22 cellular contexts compared by ENCODE assay signal in the genomic region with DNA sequence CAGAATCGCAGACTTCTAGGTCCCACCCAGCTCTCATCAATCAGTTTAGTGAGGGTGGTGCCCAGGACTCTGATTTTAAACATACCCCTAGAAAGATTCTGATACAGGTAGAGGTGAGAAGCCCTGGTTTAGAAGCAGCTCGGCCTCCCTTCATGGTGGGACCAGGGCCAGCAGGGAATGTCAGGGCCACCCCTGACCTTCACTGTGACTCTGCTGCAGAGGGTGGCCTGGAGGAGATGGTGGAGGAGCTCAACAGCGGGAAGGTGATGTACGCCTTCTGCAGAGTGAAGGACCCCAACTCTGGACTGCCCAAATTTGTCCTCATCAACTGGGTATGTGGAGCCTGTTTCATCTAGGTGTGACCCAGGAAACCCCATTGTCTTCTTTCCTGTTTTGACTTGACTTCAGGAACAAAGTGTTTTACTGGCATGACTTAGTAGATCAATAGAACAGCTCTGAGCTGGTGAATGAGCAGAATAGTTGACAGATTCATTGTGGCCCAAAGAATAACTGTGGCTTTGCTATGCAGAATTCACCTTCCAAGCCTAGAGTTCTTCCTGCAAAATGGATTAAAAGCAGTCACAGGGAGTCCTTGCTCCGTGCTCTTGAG. TPM values are rescaled to one million over a fixed set of nuclear protein-coding genes. Genes with fewer than 3 reads are reported as not detected.
DNase-seq lines count a peak whose midpoint lies in the region; ATAC-seq, FAIRE-seq and TF ChIP-seq lines count a peak whose summit lies in the region.
"Had no signal": no experiment of that assay in that cellular context is flagged by ENCODE, and none has a peak within 500 bp of the region (broad histone marks: within the 10 kb centered on the region; RNA-seq: fewer than 3 reads in every experiment).

No MANE protein-coding gene starts in this region.

- H3K4me2 ChIP-seq in BLaER1 treated with 17β-estradiol and CSF1 and Interleukin-3, amounts not matched to agents 10 nM and 100 nM: peak overlapping the region in 7 of 11 experiments; percentile 5 to 47 (median 29); a peak in 9 of 22 replicates

- DNase-seq in CD8-positive, alpha-beta memory T cell: no peak
- DNase-seq in activated naive CD8-positive, alpha-beta T cell treated with anti-CD3 and anti-CD28 coated beads, Interleukin-2, amount 10 ng/mL, durations not matched to agents 7 days and 5 days: peak; percentile 18
- DNase-seq in nephron progenitor cell (no peak), RCC 7860 (ENCODE audit: low spot score) (no peak), NCI-H1930 (lab: John Stamatoyannopoulos, UW) (no peak)
- DNase-seq: Calu3, GOT3, heart left ventricle, NCI-H1417 treated with DMSO at 0.1 percent for 48 hours, NCI-H2171, SHP77 treated with DMSO at 0.1 percent for 48 hours, thyroid gland had no signal

- POLR2A ChIA-PET in CD8-positive, alpha-beta memory T cell (lab: Charles Lee): no interaction called here
- POLR2A ChIA-PET in activated naive CD8-positive, alpha-beta T cell treated with anti-CD3 and anti-CD28 coated beads, Interleukin-2, amount 10 ng/mL, durations not matched to agents 7 days and 5 days (lab: Charles Lee): interaction anchor here (0.6 to 1.2 kb wide), 4 partner anchors 12 to 376 kb away, joined by 3 to 5 read pairs (median 4); no protein-coding TSS in a partner anchor

- H3K27me3 ChIP-seq in BLaER1 treated with 17β-estradiol and CSF1 and Interleukin-3, amounts not matched to agents 10 nM and 100 nM: no peaks in the 10 kb centered on the region
- H3K27me3 ChIP-seq in CD8-positive, alpha-beta memory T cell (ENCODE audit: insufficient read depth, low read length, poor library complexity, severe bottlenecking): no peaks in the 10 kb centered on the region
- H3K27me3 ChIP-seq: heart left ventricle, thyroid gland had no signal

- 0 out of 22 replicates have a peak, but pooled peaks cover 0 to 5% (median 0%) of the 10 kb centered on the region in 11 experiments for H3K9me3 ChIP-seq in BLaER1 treated with 17β-estradiol and CSF1 and Interleukin-3, amounts not matched to agents 10 nM and 100 nM (replicated peaks in 1 of 11)
- no peaks in the 10 kb centered on the region for H3K9me3 ChIP-seq in CD8-positive, alpha-beta memory T cell (ENCODE audit: low read length)
- H3K9me3 ChIP-seq: heart left ventricle, thyroid gland had no signal

- no peaks in the 10 kb centered on the region for H3K9me3 Mint-ChIP-seq in CD8-positive, alpha-beta memory T cell
- no peaks in the 10 kb centered on the region for H3K9me3 Mint-ChIP-seq in activated naive CD8-positive, alpha-beta T cell treated with anti-CD3 and anti-CD28 coated beads, Interleukin-2, amount 10 ng/mL, durations not matched to agents 7 days and 5 days
- no peaks in the 10 kb centered on the region for H3K9me3 Mint-ChIP-seq in nephron progenitor cell
- H3K9me3 Mint-ChIP-seq: stimulated activated effector memory CD8-positive, alpha-beta T cell treated with anti-CD3 and anti-CD28 coated beads, Interleukin-12 subunit alpha, Interleukin-12 subunit beta, amount 100 ng/mL, for 72 hours had no signal

- H3K4me3 ChIP-seq in BLaER1 treated with 17β-estradiol and CSF1 and Interleukin-3, amounts not matched to agents 10 nM and 100 nM: no peak overlapping the region
- H3K4me3 ChIP-seq in CD8-positive, alpha-beta memory T cell (ENCODE audit: low read length): no peak overlapping the region
- H3K4me3 ChIP-seq: heart left ventricle, thyroid gland had no signal

- no peak for ATAC-seq in activated naive CD8-positive, alpha-beta T cell treated with anti-CD3 and anti-CD28 coated beads, Interleukin-2, amount 10 ng/mL, durations not matched to agents 7 days and 5 days (ENCODE audit: low read depth)
- ATAC-seq in HG03457 (IDR thresholded peaks at IDR 0.05; ENCODE audit: unreplicated experiment): no peak
- no peak for ATAC-seq in GM19035 (IDR thresholded peaks at IDR 0.05; ENCODE audit: unreplicated experiment)
- ATAC-seq: right cardiac atrium; stimulated activated effector memory CD8-positive, alpha-beta T cell treated with anti-CD3 and anti-CD28 coated beads, Interleukin-12 subunit alpha, Interleukin-12 subunit beta, amount 100 ng/mL, for 72 hours had no signal

- no peak for FAIRE-seq in RCC 7860 (lab: Jason Lieb, UNC)
- FAIRE-seq: astrocyte, GM19239 had no signal

- H3K9ac ChIP-seq in BLaER1 treated with 17β-estradiol and CSF1 and Interleukin-3, amounts not matched to agents 10 nM and 100 nM: no peak overlapping the region

- H3K4me1 Mint-ChIP-seq in CD8-positive, alpha-beta memory T cell: peaks cover 40 to 70% (median 68%) of the 10 kb centered on the region in 3 donors
- H3K4me1 Mint-ChIP-seq in activated naive CD8-positive, alpha-beta T cell treated with anti-CD3 and anti-CD28 coated beads, Interleukin-2, amount 10 ng/mL, durations not matched to agents 7 days and 5 days: peaks cover 37% of the 10 kb centered on the region
- H3K4me1 Mint-ChIP-seq in nephron progenitor cell: peaks cover 26% of the 10 kb centered on the region

- no peak for TF ChIP-seq CTCF in nephron progenitor cell (IDR thresholded peaks at IDR 0.05)

- 0 out of 22 replicates have a peak overlapping the region, but pooled peaks of 1 of the 11 experiments have one; percentile 41 for H3K27ac ChIP-seq in BLaER1 treated with 17β-estradiol and CSF1 and Interleukin-3, amounts not matched to agents 10 nM and 100 nM
- no peak overlapping the region for H3K27ac ChIP-seq in CD8-positive, alpha-beta memory T cell (ENCODE audit: low read depth, low read length)
- H3K27ac ChIP-seq: thyroid gland had no signal

- peaks cover 29 to 65% (median 57%) of the 10 kb centered on the region in 10 experiments for H3K4me1 ChIP-seq in BLaER1 treated with 17β-estradiol and CSF1 and Interleukin-3, amounts not matched to agents 10 nM and 100 nM
- peaks cover 65% of the 10 kb centered on the region for H3K4me1 ChIP-seq in CD8-positive, alpha-beta memory T cell (ENCODE audit: insufficient read depth, low read length)
- H3K4me1 ChIP-seq: thyroid gland had no signal

- peaks cover 29 to 100% (median 79%) of the 10 kb centered on the region in 11 experiments; a peak in 21 of 22 replicates for H4K20me1 ChIP-seq in BLaER1 treated with 17β-estradiol and CSF1 and Interleukin-3, amounts not matched to agents 10 nM and 100 nM

- H3K36me3 Mint-ChIP-seq in CD8-positive, alpha-beta memory T cell: peaks cover 0 to 82% (median 11%) of the 10 kb centered on the region in 3 donors
- H3K36me3 Mint-ChIP-seq in activated naive CD8-positive, alpha-beta T cell treated with anti-CD3 and anti-CD28 coated beads, Interleukin-2, amount 10 ng/mL, durations not matched to agents 7 days and 5 days: peaks cover 22% of the 10 kb centered on the region
- peaks cover 59% of the 10 kb centered on the region for H3K36me3 Mint-ChIP-seq in nephron progenitor cell (ENCODE audit: low read depth)

- no peaks in the 10 kb centered on the region for H3K27me3 Mint-ChIP-seq in CD8-positive, alpha-beta memory T cell
- no peaks in the 10 kb centered on the region for H3K27me3 Mint-ChIP-seq in activated naive CD8-positive, alpha-beta T cell treated with anti-CD3 and anti-CD28 coated beads, Interleukin-2, amount 10 ng/mL, durations not matched to agents 7 days and 5 days
- peaks cover 3% of the 10 kb centered on the region for H3K27me3 Mint-ChIP-seq in nephron progenitor cell (ENCODE audit: low read depth, poor library complexity)

- H3K36me3 ChIP-seq in BLaER1 treated with 17β-estradiol and CSF1 and Interleukin-3, amounts not matched to agents 10 nM and 100 nM: peaks cover 83 to 99% (median 88%) of the 10 kb centered on the region in 11 experiments
- H3K36me3 ChIP-seq in CD8-positive, alpha-beta memory T cell (ENCODE audit: insufficient read depth, low read length): peaks cover 54% of the 10 kb centered on the region

- CTCF ChIA-PET in CD8-positive, alpha-beta memory T cell (lab: Charles Lee): no interaction called here

- peak overlapping the region in 5 of 8 donors; percentile 29 to 84 (median 40) for H3K27ac Mint-ChIP-seq in CD8-positive, alpha-beta memory T cell
- H3K27ac Mint-ChIP-seq in activated naive CD8-positive, alpha-beta T cell treated with anti-CD3 and anti-CD28 coated beads, Interleukin-2, amount 10 ng/mL, durations not matched to agents 7 days and 5 days: peak overlapping the region; percentile 63
- peak overlapping the region; percentile 19 for H3K27ac Mint-ChIP-seq in nephron progenitor cell

- peak overlapping the region in 2 of 7 donors; percentile 9 to 37 for H3K4me3 Mint-ChIP-seq in CD8-positive, alpha-beta memory T cell
- H3K4me3 Mint-ChIP-seq in activated naive CD8-positive, alpha-beta T cell treated with anti-CD3 and anti-CD28 coated beads, Interleukin-2, amount 10 ng/mL, durations not matched to agents 7 days and 5 days: no peak overlapping the region
- H3K4me3 Mint-ChIP-seq in nephron progenitor cell: no peak overlapping the region
- H3K4me3 Mint-ChIP-seq: stimulated activated effector memory CD8-positive, alpha-beta T cell treated with anti-CD3 and anti-CD28 coated beads, Interleukin-12 subunit alpha, Interleukin-12 subunit beta, amount 100 ng/mL, for 72 hours had no signal

RNA-seq across cellular contexts. Expression of gene DBNL, which starts 7.2 kb away (rescaled TPM):
- total RNA-seq in CD8-positive, alpha-beta memory T cell: 100 to 1,000 TPM; 144 to 154 TPM
- polyA plus RNA-seq in CD8-positive, alpha-beta memory T cell: 184 TPM
- 100 to 1,000 TPM; 152 to 157 TPM for total RNA-seq in activated naive CD8-positive, alpha-beta T cell treated with anti-CD3 and anti-CD28 coated beads, Interleukin-2, amount 10 ng/mL, durations not matched to agents 7 days and 5 days

RNA-seq across cellular contexts. Expression of gene PGAM2, which starts 13.7 kb away (rescaled TPM):
- under 1 TPM; 0.38 to 0.44 TPM for total RNA-seq in CD8-positive, alpha-beta memory T cell
- not detected for polyA plus RNA-seq in CD8-positive, alpha-beta memory T cell
- 1 to 10 TPM in 1 of 2 experiments, under 1 TPM in 1; 0.74 to 2.1 TPM for total RNA-seq in activated naive CD8-positive, alpha-beta T cell treated with anti-CD3 and anti-CD28 coated beads, Interleukin-2, amount 10 ng/mL, durations not matched to agents 7 days and 5 days
- total RNA-seq: omental fat pad had no signal

RNA-seq across cellular contexts. Expression of gene POLM, which starts 30.6 kb away (rescaled TPM):
- 10 to 100 TPM; 42.3 to 42.4 TPM for total RNA-seq in CD8-positive, alpha-beta memory T cell
- 22.0 TPM for polyA plus RNA-seq in CD8-positive, alpha-beta memory T cell
- total RNA-seq in activated naive CD8-positive, alpha-beta T cell treated with anti-CD3 and anti-CD28 coated beads, Interleukin-2, amount 10 ng/mL, durations not matched to agents 7 days and 5 days: 10 to 100 TPM; 51.0 to 54.5 TPM

RNA-seq across cellular contexts. Expression of gene AEBP1, which starts 52.4 kb away (rescaled TPM):
- total RNA-seq in CD8-positive, alpha-beta memory T cell: 1 to 10 TPM; 8.4 to 8.9 TPM
- polyA plus RNA-seq in CD8-positive, alpha-beta memory T cell: 1.6 TPM
- total RNA-seq in activated naive CD8-positive, alpha-beta T cell treated with anti-CD3 and anti-CD28 coated beads, Interleukin-2, amount 10 ng/mL, durations not matched to agents 7 days and 5 days: 10 to 100 TPM; 21.5 to 22.0 TPM
- total RNA-seq: Calu3 had no signal

RNA-seq across cellular contexts. Expression of gene SPDYE1, which starts 54.0 kb away (rescaled TPM):
- total RNA-seq in CD8-positive, alpha-beta memory T cell: not detected
- 0.25 TPM for polyA plus RNA-seq in CD8-positive, alpha-beta memory T cell
- total RNA-seq in activated naive CD8-positive, alpha-beta T cell treated with anti-CD3 and anti-CD28 coated beads, Interleukin-2, amount 10 ng/mL, durations not matched to agents 7 days and 5 days: under 1 TPM in 1 of 2 experiments, not detected in 1; 0.11 TPM
- total RNA-seq: astrocyte, Calu3, mucosa of gallbladder, OCI-LY7, omental fat pad, thyroid gland had no signal
- polyA plus RNA-seq: heart left ventricle had no signal
